20 cellular contexts compared by ENCODE assay signal in the genomic region with DNA sequence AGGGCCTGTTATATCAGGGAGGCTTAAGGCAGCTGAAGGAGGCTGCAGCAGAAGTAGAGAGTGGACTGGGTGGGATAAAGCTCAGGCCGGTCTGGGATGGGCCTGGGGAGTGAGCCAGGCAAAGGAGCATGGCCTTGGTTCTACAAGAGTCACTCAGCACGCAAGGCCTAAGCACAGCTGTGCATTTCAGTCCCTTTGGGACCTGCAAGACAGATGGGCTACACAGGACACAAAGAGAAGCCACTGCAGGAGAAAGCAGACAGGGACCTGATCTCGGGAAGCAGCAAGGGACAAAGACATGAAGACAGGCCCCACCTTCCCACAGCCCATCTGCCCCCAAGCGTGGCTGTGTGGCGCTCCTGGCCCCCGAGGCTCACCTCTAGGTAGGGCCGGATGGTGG.
"Had no signal": no experiment of that assay in that cellular context is flagged by ENCODE, and none has a peak within 500 bp of the region (broad histone marks: within the 10 kb centered on the region; RNA-seq: fewer than 3 reads in every experiment).

No MANE protein-coding gene starts in this region.

- H2AFZ ChIP-seq: parathyroid adenoma had no signal

- H3K27me3 Mint-ChIP-seq: activated CD4-positive, alpha-beta memory T cell treated with anti-CD3 and anti-CD28 coated beads, Interleukin-2, amount 10 ng/mL, durations not matched to agents 7 days and 5 days; activated T-cell treated with anti-CD3 and anti-CD28 coated beads, Interleukin-2, amount 50 U/mL, for 24 hours; brain; naive B cell; T-cell had no signal

- H3K27ac ChIP-seq: parathyroid adenoma, sigmoid colon, thyroid gland had no signal

- H3K4me3 Mint-ChIP-seq: activated CD4-positive, alpha-beta memory T cell treated with anti-CD3 and anti-CD28 coated beads, Interleukin-2, amount 10 ng/mL, durations not matched to agents 7 days and 5 days; activated T-cell treated with anti-CD3 and anti-CD28 coated beads, Interleukin-2, amount 50 U/mL, for 24 hours; brain; naive B cell; T-cell had no signal

- H3K79me2 ChIP-seq: parathyroid adenoma had no signal

- H3K4me1 Mint-ChIP-seq: activated CD4-positive, alpha-beta memory T cell treated with anti-CD3 and anti-CD28 coated beads, Interleukin-2, amount 10 ng/mL, durations not matched to agents 7 days and 5 days; brain; T-cell had no signal

- ATAC-seq: left lobe of liver, T-cell had no signal

- H3K4me3 ChIP-seq: sigmoid colon, spleen, thyroid gland had no signal

- H3K9me3 ChIP-seq: sigmoid colon, spleen, thyroid gland had no signal

- H3K9ac ChIP-seq: parathyroid adenoma had no signal

- H3K27me3 ChIP-seq: sigmoid colon, spleen, thyroid gland had no signal

- H3K9me3 Mint-ChIP-seq: activated CD4-positive, alpha-beta memory T cell treated with anti-CD3 and anti-CD28 coated beads, Interleukin-2, amount 10 ng/mL, durations not matched to agents 7 days and 5 days; activated T-cell treated with anti-CD3 and anti-CD28 coated beads, Interleukin-2, amount 50 U/mL, for 24 hours; activated T-helper 2 cell treated with anti-CD3 and anti-CD28 coated beads, Interferon-gamma antibody, Interleukin-2, Interleukin-4, amounts not matched to agents 10 μg/mL and 5 μg/mL and 100 μg/mL, durations not matched to agents 14 hours and 24 hours and 36 hours; brain; naive B cell; T-cell had no signal

- DNase-seq: activated CD4-positive, alpha-beta memory T cell treated with anti-CD3 and anti-CD28 coated beads, Interleukin-2, amount 10 ng/mL, durations not matched to agents 7 days and 5 days; activated CD4-positive, alpha-beta T cell treated with anti-CD3 and anti-CD28 coated beads for 48 hours; activated CD4-positive, CD25-positive, alpha-beta regulatory T cell; activated naive CD4-positive, alpha-beta T cell treated with Interleukin-2 at 50 U/mL for 16 hours; activated T-cell treated with anti-CD3 and anti-CD28 coated beads, Interleukin-2, amount 50 U/mL, for 24 hours; anterior cingulate cortex; caudate nucleus; foreskin melanocyte; naive B cell; sigmoid colon; stimulated activated CD4-positive, alpha-beta T cell treated with anti-CD3 and anti-CD28 coated beads, Interleukin-4, amount 100 ng/mL, for 4 hours; stimulated activated naive CD4-positive, alpha-beta T cell; T-cell; T-helper 9 cell; thyroid gland had no signal

- H3K27ac Mint-ChIP-seq: activated CD4-positive, alpha-beta memory T cell treated with anti-CD3 and anti-CD28 coated beads, Interleukin-2, amount 10 ng/mL, durations not matched to agents 7 days and 5 days; activated T-cell treated with anti-CD3 and anti-CD28 coated beads, Interleukin-2, amount 50 U/mL, for 24 hours; activated T-helper 2 cell treated with anti-CD3 and anti-CD28 coated beads, Interferon-gamma antibody, Interleukin-2, Interleukin-4, amounts not matched to agents 10 μg/mL and 5 μg/mL and 100 μg/mL, durations not matched to agents 14 hours and 24 hours and 36 hours; T-cell had no signal

- H3K4me1 ChIP-seq: parathyroid adenoma, sigmoid colon, thyroid gland had no signal
